In the genomic region with DNA sequence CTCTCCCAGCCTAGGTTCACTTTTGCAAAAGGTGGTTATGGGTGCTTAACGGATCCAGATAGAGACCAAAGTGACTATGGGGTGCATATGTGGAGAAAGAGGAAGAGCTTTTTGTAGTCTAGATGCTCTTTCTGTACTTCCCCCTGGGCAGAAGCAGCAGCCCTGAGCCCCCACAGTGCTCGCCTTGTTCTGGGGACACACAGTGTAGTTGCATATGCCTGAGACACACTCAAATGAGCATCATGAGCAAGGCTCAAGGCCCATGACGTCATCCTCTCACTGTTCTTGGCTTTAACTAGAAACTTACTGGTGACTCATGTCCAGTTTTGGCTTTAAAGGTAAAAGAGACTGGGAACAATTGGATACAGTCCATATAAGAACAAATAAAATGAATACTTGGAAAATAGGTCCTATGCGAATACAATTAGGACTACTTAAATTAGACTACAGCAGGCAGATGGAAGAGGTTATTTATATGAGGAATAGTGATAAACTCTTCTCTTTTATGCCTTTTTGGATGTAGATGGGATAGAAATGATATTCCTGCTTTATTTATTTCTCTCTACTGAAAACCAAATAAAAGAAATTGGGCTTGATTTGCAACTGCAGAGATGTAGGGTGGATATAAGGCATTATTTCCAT, we compare ENCODE assay signal across 8 cellular contexts. TPM values are rescaled to one million over a fixed set of nuclear protein-coding genes. Genes with fewer than 3 reads are reported as not detected.
A peak's percentile ranks its signal among the peaks of the same experiment; 100 is the strongest.
DNase-seq lines count a peak whose midpoint lies in the region; ATAC-seq and TF ChIP-seq lines count a peak whose summit lies in the region.

No MANE protein-coding gene starts in this region.

- H2AFZ ChIP-seq in MM.1S (ENCODE audit: low read length): peak overlapping the region; percentile 55; the same call in 1 of the 2 replicates

- H3F3A ChIP-seq in MM.1S (ENCODE audit: insufficient read depth, low read length): peaks cover 20% of the 10 kb centered on the region

- H4K20me1 ChIP-seq in MM.1S (ENCODE audit: insufficient read depth, low read length): no peaks in the 10 kb centered on the region

- H3K4me3 Mint-ChIP-seq in memory B cell: peak overlapping the region; percentile 77
- H3K4me3 Mint-ChIP-seq in activated CD8-positive, alpha-beta T cell treated with anti-CD3 and anti-CD28 coated beads, Interleukin-2, amount 10 ng/mL, durations not matched to agents 7 days and 5 days: no peak overlapping the region

- peak overlapping the region; percentile 78 for H3K27ac ChIP-seq in MM.1S (ENCODE audit: low read length)
- peak overlapping the region; percentile 95 for H3K27ac ChIP-seq in caudate nucleus (ENCODE audit: low read depth, low read length)

- H3K36me3 Mint-ChIP-seq in memory B cell: peaks cover 3% of the 10 kb centered on the region
- no peaks in the 10 kb centered on the region for H3K36me3 Mint-ChIP-seq in activated CD8-positive, alpha-beta T cell treated with anti-CD3 and anti-CD28 coated beads, Interleukin-2, amount 10 ng/mL, durations not matched to agents 7 days and 5 days (ENCODE audit: low read depth)

- CTCF ChIA-PET in activated CD8-positive, alpha-beta T cell treated with anti-CD3 and anti-CD28 coated beads, Interleukin-2, amount 10 ng/mL, durations not matched to agents 7 days and 5 days (lab: Charles Lee): interaction anchor here (0.7 to 1.8 kb wide), 4 partner anchors 14 to 227 kb away, joined by 3 to 6 read pairs (median 3); no protein-coding TSS in a partner anchor

- no peaks in the 10 kb centered on the region for H3K36me3 ChIP-seq in MM.1S (replicated peaks; ENCODE audit: insufficient read depth, low read length)

- H3K27ac Mint-ChIP-seq in memory B cell: peak overlapping the region; percentile 100
- H3K27ac Mint-ChIP-seq in activated CD8-positive, alpha-beta T cell treated with anti-CD3 and anti-CD28 coated beads, Interleukin-2, amount 10 ng/mL, durations not matched to agents 7 days and 5 days: no peak overlapping the region

- H3K4me1 ChIP-seq in MM.1S (ENCODE audit: low read length): peaks cover 24% of the 10 kb centered on the region

- ATAC-seq in GM21423 (IDR thresholded peaks at IDR 0.05; ENCODE audit: unreplicated experiment): peak; percentile 53
- ATAC-seq in memory B cell (ENCODE audit: low read depth): peak; percentile 87
- no peak for ATAC-seq in activated CD8-positive, alpha-beta T cell treated with anti-CD3 and anti-CD28 coated beads, Interleukin-2, amount 10 ng/mL, durations not matched to agents 7 days and 5 days

- POLR2A ChIA-PET in activated CD8-positive, alpha-beta T cell treated with anti-CD3 and anti-CD28 coated beads, Interleukin-2, amount 10 ng/mL, durations not matched to agents 7 days and 5 days (lab: Charles Lee): no interaction called here

- TF ChIP-seq CTCF in MM.1S (IDR thresholded peaks at IDR 0.05; ENCODE audit: low read length): no peak

- peak overlapping the region; percentile 85 for H3K4me2 ChIP-seq in MM.1S (ENCODE audit: low read depth, low read length)

- no peaks in the 10 kb centered on the region for H3K9me3 ChIP-seq in MM.1S (replicated peaks; ENCODE audit: insufficient read depth, low read length)

- H3K9me3 Mint-ChIP-seq in memory B cell: no peaks in the 10 kb centered on the region
- H3K9me3 Mint-ChIP-seq in activated CD8-positive, alpha-beta T cell treated with anti-CD3 and anti-CD28 coated beads, Interleukin-2, amount 10 ng/mL, durations not matched to agents 7 days and 5 days (ENCODE audit: insufficient read depth): no peaks in the 10 kb centered on the region

- no peaks in the 10 kb centered on the region for H3K79me2 ChIP-seq in MM.1S (ENCODE audit: low read length)

- peaks cover 39% of the 10 kb centered on the region for H3K4me1 Mint-ChIP-seq in memory B cell
- H3K4me1 Mint-ChIP-seq in activated CD8-positive, alpha-beta T cell treated with anti-CD3 and anti-CD28 coated beads, Interleukin-2, amount 10 ng/mL, durations not matched to agents 7 days and 5 days (ENCODE audit: low read depth): peaks cover 6% of the 10 kb centered on the region

- peak in 12 of 14 donors; percentile 5 to 76 (median 38) for DNase-seq in C1 segment of cervical spinal cord (lab: John Stamatoyannopoulos, UW)
- peak; percentile 57 for DNase-seq in MM.1S
- peak in 16 of 61 donors; percentile 6 to 61 (median 24) for DNase-seq in caudate nucleus (lab: John Stamatoyannopoulos, UW)
- peak; percentile 64 to 82 for DNase-seq in memory B cell (ENCODE audit: low spot score in 2 of 2)
- no peak for DNase-seq in GM19238 (ENCODE audit: insufficient read length, low spot score)
- no peak for DNase-seq in NCI-H526 (lab: John Stamatoyannopoulos, UW)
- no peak for DNase-seq in activated CD8-positive, alpha-beta T cell treated with anti-CD3 and anti-CD28 coated beads, Interleukin-2, amount 10 ng/mL, durations not matched to agents 7 days and 5 days

- H3K9ac ChIP-seq in MM.1S (ENCODE audit: low read length): peak overlapping the region; percentile 67

- H3K9me2 ChIP-seq in MM.1S (replicated peaks; ENCODE audit: insufficient read depth, low read length): no peaks in the 10 kb centered on the region

- H3K27me3 ChIP-seq in MM.1S (replicated peaks; ENCODE audit: insufficient read depth, low read length): no peaks in the 10 kb centered on the region

- H3K27me3 Mint-ChIP-seq in memory B cell: no peaks in the 10 kb centered on the region
- peaks cover 14% of the 10 kb centered on the region for H3K27me3 Mint-ChIP-seq in activated CD8-positive, alpha-beta T cell treated with anti-CD3 and anti-CD28 coated beads, Interleukin-2, amount 10 ng/mL, durations not matched to agents 7 days and 5 days (ENCODE audit: low read depth)

- peak overlapping the region; percentile 47; the same call in 1 of the 2 replicates for H3K4me3 ChIP-seq in MM.1S (ENCODE audit: low read length)

RNA-seq across cellular contexts. Expression of a gene that starts 20.1 kb away (rescaled TPM):
- total RNA-seq in activated CD8-positive, alpha-beta T cell treated with anti-CD3 and anti-CD28 coated beads, Interleukin-2, amount 10 ng/mL, durations not matched to agents 7 days and 5 days: 10 to 100 TPM; 44.4 TPM

RNA-seq across cellular contexts. Expression of a gene that starts 33.3 kb away (rescaled TPM):
- total RNA-seq in activated CD8-positive, alpha-beta T cell treated with anti-CD3 and anti-CD28 coated beads, Interleukin-2, amount 10 ng/mL, durations not matched to agents 7 days and 5 days: 10 to 100 TPM; 26.4 to 29.7 TPM

RNA-seq across cellular contexts. Expression of a gene that starts 52.9 kb away (rescaled TPM):
- total RNA-seq in activated CD8-positive, alpha-beta T cell treated with anti-CD3 and anti-CD28 coated beads, Interleukin-2, amount 10 ng/mL, durations not matched to agents 7 days and 5 days: 1 to 10 TPM; 1.2 to 1.5 TPM

Comparison
In these comparisons a context has a peak if more than half of its experiments do, and no peak if none do; other contexts are left out.
1. DNase-seq: peak in C1 segment of cervical spinal cord (12 of 14), MM.1S (single experiment) and memory B cell (2 of 2); none in GM19238 (single experiment), NCI-H526 (0 of 2) and activated CD8-positive, alpha-beta T cell treated with anti-CD3 and anti-CD28 coated beads, Interleukin-2, amount 10 ng/mL, durations not matched to agents 7 days and 5 days (single experiment).